8 cellular contexts compared by ENCODE assay signal in the genomic region with DNA sequence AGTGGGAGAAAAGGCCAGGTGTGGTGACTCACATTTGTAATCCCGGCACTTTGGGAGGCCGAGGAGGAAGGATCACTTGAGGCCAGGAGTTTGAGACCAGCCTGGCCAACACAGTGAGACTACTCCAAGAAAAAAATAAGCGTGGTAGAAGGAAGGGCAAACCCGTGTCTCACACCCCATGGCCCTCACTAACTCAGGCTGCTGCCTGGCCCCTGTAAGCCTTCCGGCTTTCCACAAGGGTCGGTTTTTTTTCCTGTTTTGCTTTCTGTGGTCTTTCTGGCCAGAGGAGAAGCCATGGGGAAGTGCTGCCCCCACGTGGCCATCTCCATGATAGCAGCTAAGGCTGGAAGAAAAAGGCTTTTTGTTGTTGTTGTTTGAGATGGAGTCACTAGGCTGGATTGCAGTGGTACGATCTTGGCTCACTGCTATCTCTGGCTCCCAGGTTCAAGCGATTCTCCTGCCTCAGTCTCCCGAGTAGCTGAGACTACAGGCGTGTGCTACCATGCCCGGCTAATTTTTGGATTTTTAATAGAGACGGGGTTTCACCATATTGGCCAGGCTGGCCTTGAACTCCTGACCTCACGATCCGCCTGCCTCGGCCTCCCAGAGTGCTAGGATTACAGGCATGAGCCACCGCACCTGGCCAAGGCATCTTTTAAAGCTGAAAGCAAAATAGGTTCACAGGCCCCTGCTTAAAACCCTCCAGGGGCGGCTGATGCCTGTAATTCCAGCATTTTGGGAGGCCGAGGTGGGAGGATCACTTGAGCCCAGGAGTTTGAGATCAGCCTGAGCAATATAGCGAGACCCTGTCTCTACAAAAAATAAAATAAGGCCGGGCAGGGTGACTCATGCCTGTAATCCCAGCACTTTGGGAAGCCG. TPM values are rescaled to one million over a fixed set of nuclear protein-coding genes. Genes with fewer than 3 reads are reported as not detected.
DNase-seq lines count a peak whose midpoint lies in the region; ATAC-seq and TF ChIP-seq lines count a peak whose summit lies in the region.

No MANE protein-coding gene starts in this region.

- WGBS in H9 (ENCODE audit: extremely low coverage, insufficient read length, low lambda C conversion rate), result no CpG with 5 or more reads among the region's 22 CpGs
- 48% methylated on average over 22 of the region's 22 CpGs for WGBS in mesenchymal stem cell

- H4K20me1 ChIP-seq in H9 (ENCODE audit: control insufficient read depth, insufficient read depth, insufficient read length), result no peaks in the 10 kb centered on the region

- TF ChIP-seq CTCF in H9 (conservative IDR thresholded peaks at IDR 0.05), result peak; percentile 97
- TF ChIP-seq CTCF in activated CD8-positive, alpha-beta T cell treated with anti-CD3 and anti-CD28 coated beads for 36 hours (IDR thresholded peaks at IDR 0.05), result peak; percentile 95

- no peak overlapping the region for H3K27ac ChIP-seq in H9 (ENCODE audit: insufficient read length, low read depth, low read length)
- H3K27ac ChIP-seq in mesenchymal stem cell (ENCODE audit: low read length, poor library complexity, severe bottlenecking), result no peak overlapping the region

- no peak overlapping the region for H2BK15ac ChIP-seq in H9 (ENCODE audit: low read depth, low read length)
- H2BK15ac ChIP-seq in mesenchymal stem cell (ENCODE audit: low read depth, poor library complexity, severe bottlenecking), result no peak overlapping the region

- H3K27me3 ChIP-seq in H9 (ENCODE audit: insufficient read depth, low read length), result no peaks in the 10 kb centered on the region
- peaks cover 19 to 28% of the 10 kb centered on the region in 2 experiments for H3K27me3 ChIP-seq in mesenchymal stem cell (ENCODE audit: control insufficient read depth in 1 of 2, insufficient read depth in 1 of 2, low read length in 2 of 2)

- peak; percentile 31 for ATAC-seq in activated CD8-positive, alpha-beta T cell treated with anti-CD3 and anti-CD28 coated beads for 36 hours
- peak; percentile 19 for ATAC-seq in effector memory CD8-positive, alpha-beta T cell (replicated peaks)
- ATAC-seq in GM19328 (IDR thresholded peaks at IDR 0.05; ENCODE audit: unreplicated experiment), result no peak

- H4K91ac ChIP-seq in H9 (ENCODE audit: insufficient read length, low read depth, low read length), result no peak overlapping the region
- H4K91ac ChIP-seq in mesenchymal stem cell (ENCODE audit: low read length), result no peak overlapping the region

- no peak overlapping the region for H2BK12ac ChIP-seq in H9 (ENCODE audit: insufficient read length, low read depth, low read length)
- H2BK12ac ChIP-seq in mesenchymal stem cell (ENCODE audit: low read length in 2 of 2), result no peak overlapping the region

- H4K5ac ChIP-seq in H9 (ENCODE audit: insufficient read length, low read depth, low read length), result no peak overlapping the region

- DNase-seq in AG20443 (ENCODE audit: low spot score) (peak; percentile 71), H9 (peak; percentile 89), NCI-H82 (lab: John Stamatoyannopoulos, UW) (peak; percentile 87), mesenchymal stem cell (peak; percentile 79)
- DNase-seq in activated CD8-positive, alpha-beta T cell treated with anti-CD3 and anti-CD28 coated beads for 36 hours, result peak; percentile 91
- DNase-seq in effector memory CD8-positive, alpha-beta T cell, result peak; percentile 82 to 88 (median 86)
- DNase-seq in stimulated activated CD8-positive, alpha-beta memory T cell treated with anti-CD3 and anti-CD28 coated beads, Interleukin-15, amount 100 ng/mL, for 48 hours (ENCODE audit: low read depth in 2 of 2), result peak; percentile 62 to 64

- no peak overlapping the region for H2AFZ ChIP-seq in H9 (ENCODE audit: low read length)
- H2AFZ ChIP-seq in mesenchymal stem cell (ENCODE audit: low read depth, low read length), result no peak overlapping the region

- H3K79me1 ChIP-seq in H9 (ENCODE audit: insufficient read depth, low read depth, low read length, poor library complexity, severe bottlenecking) (no peaks in the 10 kb centered on the region), mesenchymal stem cell (replicated peaks; ENCODE audit: low read length, poor library complexity, severe bottlenecking) (no peaks in the 10 kb centered on the region)

- H3K9ac ChIP-seq in H9 (ENCODE audit: extremely low read depth, insufficient read length, low read length) (no peak overlapping the region), mesenchymal stem cell (ENCODE audit: low read length) (peak overlapping the region; percentile 37)

- H3K4me1 ChIP-seq in H9 (ENCODE audit: insufficient read depth, low read length) (no peaks in the 10 kb centered on the region), mesenchymal stem cell (ENCODE audit: control insufficient read depth, insufficient read depth, low read depth, low read length) (no peaks in the 10 kb centered on the region)

- CTCF ChIA-PET in activated CD8-positive, alpha-beta T cell treated with anti-CD3 and anti-CD28 coated beads for 36 hours (lab: Charles Lee), result interaction anchor here (0.6 to 4.5 kb wide), 21 partner anchors 8 to 394 kb away, joined by 3 to 57 read pairs (median 4); a partner anchor contains a TSS

- no peak overlapping the region for H3K18ac ChIP-seq in H9 (ENCODE audit: insufficient read length, low read depth, low read length)
- no peak overlapping the region for H3K18ac ChIP-seq in mesenchymal stem cell (ENCODE audit: low read depth in 1 of 2, low read length in 2 of 2)

- no peaks in the 10 kb centered on the region for H3K23me2 ChIP-seq in H9 (ENCODE audit: insufficient read length, low read depth, low read length, poor library complexity, severe bottlenecking)

- no peak overlapping the region for H3K4me2 ChIP-seq in H9 (ENCODE audit: insufficient read depth, insufficient read length, low read length)
- H3K4me2 ChIP-seq in mesenchymal stem cell (ENCODE audit: low read length, poor library complexity, severe bottlenecking), result no peak overlapping the region

- no peaks in the 10 kb centered on the region for H3K36me3 Mint-ChIP-seq in H9 (ENCODE audit: insufficient read depth in 1 of 3, low read depth in 3 of 3)
- H3K36me3 Mint-ChIP-seq in activated CD8-positive, alpha-beta T cell treated with anti-CD3 and anti-CD28 coated beads for 36 hours (ENCODE audit: low read depth), result no peaks in the 10 kb centered on the region
- H3K36me3 Mint-ChIP-seq in effector memory CD8-positive, alpha-beta T cell (ENCODE audit: insufficient read depth), result peaks cover 9% of the 10 kb centered on the region

- POLR2A ChIA-PET in activated CD8-positive, alpha-beta T cell treated with anti-CD3 and anti-CD28 coated beads for 36 hours (lab: Charles Lee), result interaction anchor here (0.5 to 0.9 kb wide), 2 partner anchors 239 to 255 kb away, joined by 3 read pairs; no protein-coding TSS in a partner anchor

- no peak overlapping the region for H4K8ac ChIP-seq in H9 (replicated peaks; ENCODE audit: insufficient read length, low read depth, low read length)
- H4K8ac ChIP-seq in mesenchymal stem cell (ENCODE audit: low read length), result no peak overlapping the region

- H3K4me1 Mint-ChIP-seq in H9, result peaks cover 3% of the 10 kb centered on the region in 2 experiments; a peak in 3 of 4 replicates
- peaks cover 43% of the 10 kb centered on the region for H3K4me1 Mint-ChIP-seq in activated CD8-positive, alpha-beta T cell treated with anti-CD3 and anti-CD28 coated beads for 36 hours (ENCODE audit: low read depth)
- peaks cover 48 to 51% of the 10 kb centered on the region in 2 donors for H3K4me1 Mint-ChIP-seq in effector memory CD8-positive, alpha-beta T cell (ENCODE audit: low read depth in 2 of 2)

- no peaks in the 10 kb centered on the region; a peak in 1 of 5 replicates for H3K9me3 Mint-ChIP-seq in H9
- H3K9me3 Mint-ChIP-seq in activated CD8-positive, alpha-beta T cell treated with anti-CD3 and anti-CD28 coated beads for 36 hours, result no peaks in the 10 kb centered on the region
- H3K9me3 Mint-ChIP-seq in effector memory CD8-positive, alpha-beta T cell, result no peaks in the 10 kb centered on the region

- H3K14ac ChIP-seq in H9 (ENCODE audit: insufficient read depth, low read length) (no peak overlapping the region), mesenchymal stem cell (ENCODE audit: low read length in 2 of 2) (no peak overlapping the region)

- H3K9me3 ChIP-seq in H9 (ENCODE audit: control insufficient read depth, low read depth, low read length), result no peaks in the 10 kb centered on the region
- H3K9me3 ChIP-seq in mesenchymal stem cell (ENCODE audit: control insufficient read depth, low read length), result no peaks in the 10 kb centered on the region

- peaks cover 2% of the 10 kb centered on the region; the same call in 1 of the 2 replicates for H3K27me3 Mint-ChIP-seq in H9 (ENCODE audit: low read depth)
- H3K27me3 Mint-ChIP-seq in activated CD8-positive, alpha-beta T cell treated with anti-CD3 and anti-CD28 coated beads for 36 hours, result no peaks in the 10 kb centered on the region
- no peaks in the 10 kb centered on the region for H3K27me3 Mint-ChIP-seq in effector memory CD8-positive, alpha-beta T cell

- no peaks in the 10 kb centered on the region for H3K79me2 ChIP-seq in H9 (ENCODE audit: insufficient read depth, low read length)

- H2BK5ac ChIP-seq in H9 (ENCODE audit: insufficient read length, low read length), result no peak overlapping the region
- no peak overlapping the region for H2BK5ac ChIP-seq in mesenchymal stem cell (ENCODE audit: low read depth, low read length, poor library complexity, severe bottlenecking)

- no peaks in the 10 kb centered on the region for H3K36me3 ChIP-seq in mesenchymal stem cell (ENCODE audit: control insufficient read depth in 1 of 2, insufficient read depth in 2 of 2, low read depth in 1 of 2, low read length in 2 of 2)

- H2BK20ac ChIP-seq in H9 (ENCODE audit: low read depth, low read length, poor library complexity, severe bottlenecking), result no peak overlapping the region

- H3T11ph ChIP-seq in H9 (ENCODE audit: low read length), result no peak overlapping the region

- H2AK5ac ChIP-seq in H9 (ENCODE audit: insufficient read length, low read length) (no peak overlapping the region), mesenchymal stem cell (ENCODE audit: low read length, severe bottlenecking) (no peak overlapping the region)

- H3K4ac ChIP-seq in H9 (ENCODE audit: low read depth, low read length), result no peak overlapping the region
- no peak overlapping the region for H3K4ac ChIP-seq in mesenchymal stem cell (ENCODE audit: low read depth in 1 of 2, low read length in 2 of 2)

- H3K4me3 ChIP-seq in mesenchymal stem cell (ENCODE audit: insufficient read depth in 1 of 2, low read depth in 1 of 2, low read length in 2 of 2), result no peak overlapping the region

- intact Hi-C loops in activated CD8-positive, alpha-beta T cell treated with anti-CD3 and anti-CD28 coated beads for 36 hours (cut with micrococcal nuclease), result loop anchor here (1.0 to 5.0 kb wide), 2 partner anchors 192 to 239 kb away; no protein-coding TSS in a partner anchor

- H3K56ac ChIP-seq in H9 (ENCODE audit: insufficient read length, low read depth, low read length), result no peak overlapping the region

- H3K23ac ChIP-seq in H9 (ENCODE audit: insufficient read length, low read depth, low read length) (no peak overlapping the region), mesenchymal stem cell (ENCODE audit: low read length in 2 of 2) (no peak overlapping the region)

- H3K4me3 Mint-ChIP-seq in H9, result no peak overlapping the region; a peak in 1 of 5 replicates
- peak overlapping the region; percentile 17 for H3K4me3 Mint-ChIP-seq in activated CD8-positive, alpha-beta T cell treated with anti-CD3 and anti-CD28 coated beads for 36 hours
- H3K4me3 Mint-ChIP-seq in effector memory CD8-positive, alpha-beta T cell, result peak overlapping the region; percentile 9 to 64

- H2BK120ac ChIP-seq in H9 (ENCODE audit: low read depth, low read length, poor library complexity, severe bottlenecking) (no peak overlapping the region), mesenchymal stem cell (ENCODE audit: low read depth, low read length) (no peak overlapping the region)

- H3K27ac Mint-ChIP-seq in H9, result peak overlapping the region in 1 of 3 experiments; percentile 65; a peak in 2 of 7 replicates
- peak overlapping the region; percentile 66 for H3K27ac Mint-ChIP-seq in activated CD8-positive, alpha-beta T cell treated with anti-CD3 and anti-CD28 coated beads for 36 hours
- peak overlapping the region in 1 of 2 donors; percentile 62 for H3K27ac Mint-ChIP-seq in effector memory CD8-positive, alpha-beta T cell

RNA-seq across cellular contexts. Expression of a gene that starts 7.5 kb away (rescaled TPM):
- total RNA-seq in H9 (2021), result 37.2 and 38.3 TPM in 2 replicates
- total RNA-seq in activated CD8-positive, alpha-beta T cell treated with anti-CD3 and anti-CD28 coated beads for 36 hours, result 10 to 100 TPM; 25.9 to 36.4 TPM
- polyA plus RNA-seq in mesenchymal stem cell (2013, experiment 1 of 2), result 29.3 TPM
- 28.8 TPM for polyA plus RNA-seq in mesenchymal stem cell (2013, experiment 2 of 2)

RNA-seq across cellular contexts. Expression of a gene that starts 47.0 kb away (rescaled TPM):
- 37.0 and 39.8 TPM in 2 replicates for total RNA-seq in H9 (2021)
- total RNA-seq in activated CD8-positive, alpha-beta T cell treated with anti-CD3 and anti-CD28 coated beads for 36 hours, result 1 to 10 TPM in 1 of 2 experiments, under 1 TPM in 1; 0.87 to 1.0 TPM
- 2.3 TPM for polyA plus RNA-seq in mesenchymal stem cell (2013, experiment 1 of 2)
- polyA plus RNA-seq in mesenchymal stem cell (2013, experiment 2 of 2), result 2.3 TPM

Comparison
In these comparisons a context has a peak if more than half of its experiments do, and no peak if none do; other contexts are left out.
1. H3K4me3 Mint-ChIP-seq: peak in activated CD8-positive, alpha-beta T cell treated with anti-CD3 and anti-CD28 coated beads for 36 hours (single experiment) and effector memory CD8-positive, alpha-beta T cell (2 of 2); none in H9 (0 of 2).
2. RNA of a gene that starts 47.0 kb away (total RNA-seq): 37.0 to 39.8 TPM in H9; 0.87 to 1.0 TPM in activated CD8-positive, alpha-beta T cell treated with anti-CD3 and anti-CD28 coated beads for 36 hours; every median in the first group is over 10 times any median in the second.
3. Peak in every context shown above with its lines, with median percentiles within 50 percentile points of each other: DNase-seq.